Comparison of ENCODE assay signal across 18 cellular contexts in genomic region chr11:72445423-72445822, GRCh38. TPM values are rescaled to one million over a fixed set of nuclear protein-coding genes. Genes with fewer than 3 reads are reported as not detected.
DNase-seq lines count a peak whose midpoint lies in the region; ATAC-seq, FAIRE-seq and TF ChIP-seq lines count a peak whose summit lies in the region.
"Had no signal": no experiment of that assay in that cellular context is flagged by ENCODE, and none has a peak within 500 bp of the region (broad histone marks: within the 10 kb centered on the region; RNA-seq: fewer than 3 reads in every experiment).

No MANE protein-coding gene starts in this region.

- H3K27me3 ChIP-seq in BLaER1 treated with 17β-estradiol and CSF1 and Interleukin-3, amounts not matched to agents 10 nM and 100 nM: no peaks in the 10 kb centered on the region
- H3K27me3 ChIP-seq in H1 (replicated peaks in 1 of 4; ENCODE audit: control insufficient read depth in 3 of 4, extremely low read depth in 1 of 4, insufficient read depth in 3 of 4, low read length in 3 of 4): no peaks in the 10 kb centered on the region
- H3K27me3 ChIP-seq: BLaER1 had no signal

- POLR2A ChIA-PET in A549 (lab: Yijun Ruan, JAX) (no interaction called here), H1 (lab: Charles Lee; ENCODE audit: partially characterized antibody) (no interaction called here)
- POLR2A ChIA-PET in naive thymus-derived CD8-positive, alpha-beta T cell (lab: Charles Lee): no interaction called here

- H4K5ac ChIP-seq in H1 (ENCODE audit: insufficient read length, low read depth, low read length): no peak overlapping the region

- no peak overlapping the region for H2BK15ac ChIP-seq in H1 (ENCODE audit: low read length)

- no peak for ATAC-seq in A549
- ATAC-seq in activated T-helper 17 cell treated with anti-CD3 and anti-CD28 coated beads, Interleukin-2, amount 50 U/mL, for 72 hours (replicated peaks): no peak
- no peak for ATAC-seq in naive thymus-derived CD8-positive, alpha-beta T cell
- ATAC-seq: HCT116 had no signal

- no peak overlapping the region for H2AFZ ChIP-seq in H1 (ENCODE audit: low read length)
- H2AFZ ChIP-seq: GM23248 had no signal

- H3K79me2 ChIP-seq in H1 (ENCODE audit: control insufficient read depth in 1 of 2, insufficient read depth in 2 of 2, low read length in 2 of 2): no peaks in the 10 kb centered on the region

- no peaks in the 10 kb centered on the region for H3K23me2 ChIP-seq in H1 (ENCODE audit: low read depth, low read length)

- H3K36me3 ChIP-seq in BLaER1 treated with 17β-estradiol and CSF1 and Interleukin-3, amounts not matched to agents 10 nM and 100 nM: no peaks in the 10 kb centered on the region
- H3K36me3 ChIP-seq in H1 (ENCODE audit: control insufficient read depth in 2 of 4, insufficient read depth in 4 of 4, low read length in 3 of 4): no peaks in the 10 kb centered on the region
- H3K36me3 ChIP-seq: BLaER1 had no signal

- peaks cover 3% of the 10 kb centered on the region for H3K27me3 Mint-ChIP-seq in activated T-helper 17 cell treated with anti-CD3 and anti-CD28 coated beads, Interleukin-2, amount 50 U/mL, for 72 hours
- peaks cover 4 to 26% (median 8%) of the 10 kb centered on the region in 5 donors for H3K27me3 Mint-ChIP-seq in naive thymus-derived CD8-positive, alpha-beta T cell

- no peak overlapping the region for H4K91ac ChIP-seq in H1 (replicated peaks; ENCODE audit: insufficient read length, low read length)

- CTCF ChIA-PET in A549 (lab: Yijun Ruan, JAX) (interaction anchor here (0.7 to 8.9 kb wide), 3 partner anchors 11 to 238 kb away, joined by 3 to 124 read pairs (median 4); partner anchors contain the start of gene CLPB), H1 (lab: Charles Lee; ENCODE audit: partially characterized antibody) (interaction anchor here (1.2 to 7.7 kb wide), 3 partner anchors 11 to 21 kb away, joined by 4 to 105 read pairs (median 23); partner anchors contain the start of gene CLPB)

- TF ChIP-seq CTCF in A549 (IDR thresholded peaks at IDR 0.05): no peak
- no peak for TF ChIP-seq CTCF in H1 (IDR thresholded peaks at IDR 0.05; ENCODE audit: control extremely low read depth in 1 of 3, insufficient read depth in 1 of 3, low read depth in 1 of 3, low read length in 3 of 3)

- no peaks in the 10 kb centered on the region for H3K9me3 Mint-ChIP-seq in activated T-helper 17 cell treated with anti-CD3 and anti-CD28 coated beads, Interleukin-2, amount 50 U/mL, for 72 hours
- no peaks in the 10 kb centered on the region for H3K9me3 Mint-ChIP-seq in naive thymus-derived CD8-positive, alpha-beta T cell
- H3K9me3 Mint-ChIP-seq: CD4-positive, alpha-beta memory T cell had no signal

- TF ChIP-seq EP300 in A549 (IDR thresholded peaks at IDR 0.05) (no peak), H1 (IDR thresholded peaks at IDR 0.05; ENCODE audit: borderline replicate concordance in 1 of 2, low read depth in 2 of 2, low read length in 2 of 2) (no peak)

- H3K9ac ChIP-seq in BLaER1 treated with 17β-estradiol and CSF1 and Interleukin-3, amounts not matched to agents 10 nM and 100 nM: no peak overlapping the region
- H3K9ac ChIP-seq in H1 (replicated peaks in 1 of 4; ENCODE audit: extremely low read depth in 1 of 4, low read depth in 3 of 4, low read length in 3 of 4): no peak overlapping the region
- H3K9ac ChIP-seq: BLaER1, GM23248 had no signal

- H3K27ac Mint-ChIP-seq in activated T-helper 17 cell treated with anti-CD3 and anti-CD28 coated beads, Interleukin-2, amount 50 U/mL, for 72 hours: peak overlapping the region; percentile 43
- no peak overlapping the region for H3K27ac Mint-ChIP-seq in naive thymus-derived CD8-positive, alpha-beta T cell
- H3K27ac Mint-ChIP-seq: B cell; CD4-positive, alpha-beta memory T cell; H9 had no signal

- no peak overlapping the region for H3K18ac ChIP-seq in H1 (ENCODE audit: extremely low read depth, low read length)

- H3K4me1 Mint-ChIP-seq in activated T-helper 17 cell treated with anti-CD3 and anti-CD28 coated beads, Interleukin-2, amount 50 U/mL, for 72 hours: no peaks in the 10 kb centered on the region
- peaks cover 2 to 10% (median 7%) of the 10 kb centered on the region in 4 donors for H3K4me1 Mint-ChIP-seq in naive thymus-derived CD8-positive, alpha-beta T cell

- TF ChIP-seq RAD21 in A549 (conservative IDR thresholded peaks at IDR 0.05 in 1 of 2, IDR thresholded peaks at IDR 0.05 in 1 of 2) (no peak), H1 (IDR thresholded peaks at IDR 0.05 in 1 of 2, conservative IDR thresholded peaks at IDR 0.05 in 1 of 2; ENCODE audit: low read depth in 2 of 2, low read length in 2 of 2) (no peak)

- no peaks in the 10 kb centered on the region for H4K20me1 ChIP-seq in BLaER1 treated with 17β-estradiol and CSF1 and Interleukin-3, amounts not matched to agents 10 nM and 100 nM
- no peaks in the 10 kb centered on the region for H4K20me1 ChIP-seq in H1 (replicated peaks in 1 of 2; ENCODE audit: control insufficient read depth in 1 of 2, insufficient read depth in 2 of 2, low read length in 2 of 2)
- H4K20me1 ChIP-seq: BLaER1 had no signal

- no peak overlapping the region for H4K8ac ChIP-seq in H1 (ENCODE audit: extremely low read depth, insufficient read depth, low read length)

- H3K14ac ChIP-seq in H1 (ENCODE audit: insufficient read length): no peak overlapping the region

- H3K27ac ChIP-seq in A549 (no peak overlapping the region), H1 (ENCODE audit: low read depth, low read length) (no peak overlapping the region)
- peak overlapping the region in 4 of 11 experiments; percentile 1 to 40 (median 20); a peak in 3 of 22 replicates for H3K27ac ChIP-seq in BLaER1 treated with 17β-estradiol and CSF1 and Interleukin-3, amounts not matched to agents 10 nM and 100 nM
- H3K27ac ChIP-seq: BLaER1, GM23248 had no signal

- H2BK5ac ChIP-seq in H1 (ENCODE audit: low read depth, low read length): no peak overlapping the region

- no peak overlapping the region for H3K56ac ChIP-seq in H1 (replicated peaks; ENCODE audit: insufficient read length, low read depth, low read length)

- peaks cover 16% of the 10 kb centered on the region; the same call in 1 of the 3 replicates for H3K9me3 ChIP-seq in A549
- peaks cover 15 to 23% (median 20%) of the 10 kb centered on the region in 11 experiments for H3K9me3 ChIP-seq in BLaER1 treated with 17β-estradiol and CSF1 and Interleukin-3, amounts not matched to agents 10 nM and 100 nM (replicated peaks in 1 of 11)
- H3K9me3 ChIP-seq in H1 (ENCODE audit: insufficient read depth in 2 of 2, low read depth in 1 of 2, low read length in 1 of 2): peaks cover 0 to 5% of the 10 kb centered on the region in 2 experiments; a peak in 1 of 4 replicates

- H3K4me1 ChIP-seq in A549 (no peaks in the 10 kb centered on the region), H1 (replicated peaks in 1 of 4; ENCODE audit: control insufficient read depth in 3 of 4, insufficient read depth in 4 of 4, low read length in 3 of 4) (no peaks in the 10 kb centered on the region)
- H3K4me1 ChIP-seq in BLaER1 treated with 17β-estradiol and CSF1 and Interleukin-3, amounts not matched to agents 10 nM and 100 nM: peaks cover 14 to 67% (median 38%) of the 10 kb centered on the region in 10 experiments

- H3K4ac ChIP-seq in H1 (replicated peaks; ENCODE audit: insufficient read length, low read depth, low read length): no peak overlapping the region

- no peak overlapping the region for H2BK20ac ChIP-seq in H1 (ENCODE audit: low read length)

- H3K23ac ChIP-seq in H1 (ENCODE audit: insufficient read length): no peak overlapping the region

- TF ChIP-seq POLR2A in A549 (IDR thresholded peaks at IDR 0.05; ENCODE audit: low read length): no peak
- TF ChIP-seq POLR2A in H1 (IDR thresholded peaks at IDR 0.05; ENCODE audit: control extremely low read depth in 1 of 2, low read depth in 2 of 2, low read length in 2 of 2): no peak

- H3K36me3 Mint-ChIP-seq in activated T-helper 17 cell treated with anti-CD3 and anti-CD28 coated beads, Interleukin-2, amount 50 U/mL, for 72 hours (ENCODE audit: low read depth): no peaks in the 10 kb centered on the region
- no peaks in the 10 kb centered on the region for H3K36me3 Mint-ChIP-seq in naive thymus-derived CD8-positive, alpha-beta T cell
- H3K36me3 Mint-ChIP-seq: CD4-positive, alpha-beta memory T cell had no signal

- H3K4me3 ChIP-seq in A549 (no peak overlapping the region), H1 (ENCODE audit: extremely low read depth in 1 of 4, insufficient read depth in 2 of 4, low read depth in 3 of 4, low read length in 4 of 4) (no peak overlapping the region)
- H3K4me3 ChIP-seq in BLaER1 treated with 17β-estradiol and CSF1 and Interleukin-3, amounts not matched to agents 10 nM and 100 nM: no peak overlapping the region
- H3K4me3 ChIP-seq: BLaER1, GM23248 had no signal

- H3K4me3 Mint-ChIP-seq in activated T-helper 17 cell treated with anti-CD3 and anti-CD28 coated beads, Interleukin-2, amount 50 U/mL, for 72 hours: no peak overlapping the region
- H3K4me3 Mint-ChIP-seq in naive thymus-derived CD8-positive, alpha-beta T cell: no peak overlapping the region
- H3K4me3 Mint-ChIP-seq: B cell; CD4-positive, alpha-beta memory T cell; H9 had no signal

- DNase-seq in A549 (ENCODE audit: low read depth in 1 of 2, low spot score in 1 of 2): no peak
- no peak for DNase-seq in H1 (ENCODE audit: low read depth in 1 of 2, low spot score in 2 of 2)
- no peak for DNase-seq in naive thymus-derived CD8-positive, alpha-beta T cell
- DNase-seq in NCI-H524 treated with DMSO at 0.1 percent for 48 hours (lab: John Stamatoyannopoulos, UW): no peak
- DNase-seq: Calu3; CD4-positive, alpha-beta memory T cell; COR-L47; DMS153; DND-41; GM23248; H9 had no signal

- FAIRE-seq in A549 (lab: Jason Lieb, UNC) (no peak), H1 (lab: Jason Lieb, UNC) (no peak)
- FAIRE-seq: G401.6, GM12892 had no signal

- H2AK5ac ChIP-seq in H1 (ENCODE audit: low read depth, low read length): no peak overlapping the region

- H3K4me2 ChIP-seq in A549 (no peak overlapping the region), H1 (ENCODE audit: insufficient read depth in 1 of 2, low read depth in 2 of 2, low read length in 2 of 2) (no peak overlapping the region)
- H3K4me2 ChIP-seq in BLaER1 treated with 17β-estradiol and CSF1 and Interleukin-3, amounts not matched to agents 10 nM and 100 nM: peak overlapping the region in 9 of 11 experiments; percentile 1 to 51 (median 15); a peak in 7 of 22 replicates
- H3K4me2 ChIP-seq: BLaER1 had no signal

- H2BK120ac ChIP-seq in H1 (replicated peaks; ENCODE audit: low read depth, low read length): no peak overlapping the region

- H3K79me1 ChIP-seq in H1 (ENCODE audit: low read depth, low read length): no peaks in the 10 kb centered on the region

- H2BK12ac ChIP-seq in H1 (ENCODE audit: low read depth, low read length): no peak overlapping the region

RNA-seq across cellular contexts. Expression of gene CLPB, which starts 11.1 kb away (rescaled TPM):
- 31.8 and 33.8 TPM in 2 replicates for polyA plus RNA-seq in A549 (2011; rRNA removed)
- polyA plus RNA-seq in A549 (2012; cell fraction: cytosol; rRNA removed): 25.6 and 26.6 TPM in 2 replicates
- 30.2 and 35.7 TPM in 2 replicates for polyA plus RNA-seq in A549 (2012; cell fraction: nucleus; rRNA removed)
- 16.3 to 18.6 TPM (median 16.8 TPM) in 3 replicates for polyA plus RNA-seq in A549 (2017; fragmentation: RNase III; extraction: RNeasy Plus Mini Kit Qiagen cat#74134 plus additional on column Dnase treatment)
- 93.0 and 95.8 TPM in 2 replicates for polyA minus RNA-seq in A549 (2011; rRNA and poly(A)+ RNA removed)
- total RNA-seq in activated T-helper 17 cell treated with anti-CD3 and anti-CD28 coated beads, Interleukin-2, amount 50 U/mL, for 72 hours: 10 to 100 TPM; 33.7 to 43.8 TPM
- total RNA-seq in H1 (2021; fragmentation: NEBNext Ultra II Directional; extraction: Animal tissue kit (Norgen Biotek cat#: 25700)): 24.0 and 28.1 TPM in 2 replicates
- polyA plus RNA-seq in H1 (2011; rRNA removed): 10.1 and 10.7 TPM in 2 replicates
- 11.6 TPM for polyA plus RNA-seq in H1 (2011; cell fraction: cytosol; rRNA removed)
- 25.9 TPM for polyA plus RNA-seq in H1 (2011; cell fraction: nucleus; rRNA removed)
- polyA plus RNA-seq in H1 (2012, experiment 1 of 2): 14.3 to 16.7 TPM (median 15.9 TPM) in 4 replicates
- 10.5 TPM for polyA plus RNA-seq in H1 (2012, experiment 2 of 2)
- polyA plus RNA-seq in H1 (2013, experiment 1 of 2): 11.5 TPM
- polyA plus RNA-seq in H1 (2013, experiment 2 of 2): 11.2 TPM
- polyA minus RNA-seq in H1 (2011; rRNA and poly(A)+ RNA removed): 58.8 and 81.3 TPM in 2 replicates
- 16.9 TPM for polyA minus RNA-seq in H1 (2011; cell fraction: cytosol; rRNA and poly(A)+ RNA removed)
- polyA minus RNA-seq in H1 (2011; cell fraction: nucleus; rRNA and poly(A)+ RNA removed): 37.0 TPM
- total RNA-seq in naive thymus-derived CD8-positive, alpha-beta T cell: 10 to 100 TPM; 16.1 to 19.4 TPM
- 1 to 10 TPM; 4.8 to 9.5 (median 5.0) TPM for polyA plus RNA-seq in naive thymus-derived CD8-positive, alpha-beta T cell

Comparison
In these comparisons a context has a peak if more than half of its experiments do, and no peak if none do; other contexts are left out.
1. H3K4me2 ChIP-seq: peak in BLaER1 treated with 17β-estradiol and CSF1 and Interleukin-3, amounts not matched to agents 10 nM and 100 nM (9 of 11); none in A549 (single experiment) and H1 (0 of 2).
2. Of the 18 proteins assayed by ChIP-seq in both H1 and A549: peak only in H1: none; only in A549: none; in both: MAFK; in neither: 17.